8 cellular contexts compared by ENCODE assay signal in the genomic region with DNA sequence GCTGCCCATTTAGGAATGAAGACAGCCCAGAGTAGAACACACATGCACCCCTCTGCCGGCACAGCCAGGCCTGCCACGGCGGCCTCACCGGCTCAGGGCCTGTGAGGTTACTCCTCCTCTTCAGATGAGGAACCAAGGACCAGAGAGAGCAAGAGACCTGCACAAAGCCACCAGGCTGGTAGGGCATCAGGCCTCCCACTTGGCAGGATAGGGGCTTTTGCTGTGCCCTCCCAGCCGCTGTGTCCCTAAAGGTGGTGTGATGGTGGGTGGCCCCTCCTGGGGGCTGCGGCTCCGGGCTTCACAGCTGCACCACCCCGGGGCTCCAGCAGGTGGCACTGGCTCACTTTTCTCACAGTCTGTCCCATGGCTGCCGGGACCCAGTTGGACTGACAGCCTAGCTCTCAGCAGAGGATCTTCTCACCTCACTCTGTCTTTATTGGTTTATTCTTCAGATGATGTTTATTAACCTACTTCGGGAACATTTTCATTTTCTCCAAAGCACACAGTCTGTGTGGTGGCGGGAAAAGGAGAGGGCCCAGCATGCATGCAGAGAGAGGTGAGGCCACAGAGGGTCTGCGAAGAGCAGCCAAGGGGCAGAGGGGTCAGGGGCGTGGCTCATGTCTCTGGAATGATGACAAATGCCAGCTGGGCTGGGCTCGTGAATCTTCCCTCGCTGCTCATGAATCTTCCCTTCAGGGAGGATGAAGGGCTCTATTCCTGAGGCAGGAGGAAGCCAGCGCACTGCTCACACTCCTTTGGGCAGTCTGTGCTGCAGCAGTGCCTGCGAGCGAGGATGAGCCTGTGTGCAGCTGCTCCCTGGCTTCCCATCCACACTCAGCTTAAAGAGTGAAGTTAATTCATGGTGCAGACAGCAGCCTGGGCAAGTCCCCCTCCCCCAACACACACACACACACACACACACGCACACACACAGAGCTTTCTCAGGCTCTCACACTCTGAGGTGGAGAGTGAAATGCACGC.
DNase-seq lines count a peak whose midpoint lies in the region; ATAC-seq lines count a peak whose summit lies in the region.

No MANE protein-coding gene starts in this region.

- peak; percentile 4 to 13 for DNase-seq in NOMO-1 (lab: John Stamatoyannopoulos, UW; ENCODE audit: unreplicated experiment in 2 of 2)
- DNase-seq in NOMO-1 treated with dmso at 0.1 percent for 144 hours (lab: John Stamatoyannopoulos, UW; ENCODE audit: unreplicated experiment) = no peak
- peak; percentile 65 for DNase-seq in NCI-H1105 (lab: John Stamatoyannopoulos, UW)
- DNase-seq in activated CD4-positive, CD25-positive, alpha-beta regulatory T cell treated with anti-CD3 and anti-CD28 coated beads, Interleukin-2, amount 50 U/mL, for 16 hours (ENCODE audit: low read depth, low spot score) = peak; percentile 23
- peak; percentile 21 for DNase-seq in central memory CD4-positive, alpha-beta T cell
- DNase-seq in left colon = peak; percentile 50 to 77
- peak; percentile 40 to 55 (median 51) for DNase-seq in stimulated activated CD4-positive, alpha-beta T cell treated with anti-CD3 and anti-CD28 coated beads, Interleukin-1b, Interleukin-23, amount 100 ng/mL, for 24 hours (ENCODE audit: low read depth in 4 of 4, low spot score in 1 of 4)

- ATAC-seq in left colon (peak; percentile 88), HG03135 (IDR thresholded peaks at IDR 0.05; ENCODE audit: unreplicated experiment) (no peak)

- intact Hi-C loops in left colon (cut with DNase I, micrococcal nuclease) = loop anchor here in 1 of 2 donors (10.0 kb wide), 1 partner anchor 575 kb away; no protein-coding TSS in a partner anchor
